ENCODE assay signal across 1 cellular context in the genomic region with DNA sequence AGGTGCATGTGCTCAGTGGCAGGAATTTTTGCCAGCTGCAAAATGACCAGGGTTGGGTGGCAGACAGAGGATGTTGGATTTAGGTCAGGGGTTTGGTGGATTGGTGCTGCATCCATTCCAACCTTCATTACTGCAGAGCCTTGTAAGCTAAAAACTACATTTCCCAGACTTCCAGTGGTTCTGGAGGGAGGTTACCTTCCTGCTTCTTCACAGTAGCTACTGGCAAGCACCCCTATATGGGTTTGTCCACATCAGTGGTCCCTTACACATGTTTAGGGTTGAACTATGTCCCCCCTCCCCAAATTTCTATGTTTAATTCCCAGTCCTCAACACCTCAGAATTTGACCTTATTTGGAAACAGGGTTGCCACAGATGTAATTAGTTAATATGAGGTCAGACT.
TF ChIP-seq lines count a peak whose summit lies in the region.

No MANE protein-coding gene starts in this region.

TF ChIP-seq in GM12878, 131 proteins besides CTCF, POLR2A, EP300 and RAD21:
- TF ChIP-seq SIX5 (IDR thresholded peaks at IDR 0.05; ENCODE audit: low read depth, low read length, severe bottlenecking), result peak; percentile 39
- TF ChIP-seq HCFC1 (IDR thresholded peaks at IDR 0.05; ENCODE audit: low read length), result peak; percentile 34; the same call in 1 of the 2 replicates
- TF ChIP-seq ASH2L (IDR thresholded peaks at IDR 0.05; ENCODE audit: borderline replicate concordance, low read depth), result no peak
